Comparison of ENCODE assay signal across 21 cellular contexts in the genomic region with DNA sequence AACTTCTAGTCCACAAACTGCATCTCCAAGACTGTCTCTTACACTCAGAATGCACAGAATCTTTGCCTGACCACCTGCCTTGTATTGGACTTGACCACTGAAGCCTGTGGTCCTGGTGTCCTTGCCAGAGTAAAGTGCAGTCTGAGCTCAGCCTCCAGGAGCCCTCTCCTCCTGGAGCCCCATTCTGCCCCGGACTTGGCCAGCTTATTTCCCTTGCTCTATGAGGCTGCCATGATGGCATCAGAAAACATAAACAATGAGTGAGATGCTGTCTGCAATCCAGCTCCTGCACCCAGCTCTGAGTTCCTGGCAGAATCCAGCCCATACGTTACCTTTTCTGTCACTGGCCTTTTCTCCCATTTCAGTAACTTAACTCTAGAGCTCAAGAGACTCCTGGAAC.
DNase-seq lines count a peak whose midpoint lies in the region; ATAC-seq and TF ChIP-seq lines count a peak whose summit lies in the region.
"Had no signal": no experiment of that assay in that cellular context is flagged by ENCODE, and none has a peak within 500 bp of the region (broad histone marks: within the 10 kb centered on the region; RNA-seq: fewer than 3 reads in every experiment).

No MANE protein-coding gene starts in this region.

- no peak overlapping the region for H2BK5ac ChIP-seq in mesenchymal stem cell (ENCODE audit: low read depth, low read length, poor library complexity, severe bottlenecking)

- H3K36me3 ChIP-seq in MG63 = no peaks in the 10 kb centered on the region
- H3K36me3 ChIP-seq in adipocyte (ENCODE audit: control insufficient read depth, insufficient read depth, low read length, severe bottlenecking) = no peaks in the 10 kb centered on the region
- H3K36me3 ChIP-seq in mesenchymal stem cell (ENCODE audit: control insufficient read depth in 1 of 2, insufficient read depth in 2 of 2, low read depth in 1 of 2, low read length in 2 of 2) = no peaks in the 10 kb centered on the region
- no peaks in the 10 kb centered on the region for H3K36me3 ChIP-seq in subcutaneous abdominal adipose tissue (ENCODE audit: control insufficient read depth in 5 of 5, insufficient read depth in 5 of 5, low read length in 5 of 5)
- H3K36me3 ChIP-seq in upper lobe of right lung = no peaks in the 10 kb centered on the region

- no peaks in the 10 kb centered on the region for H3K79me1 ChIP-seq in mesenchymal stem cell (replicated peaks; ENCODE audit: low read length, poor library complexity, severe bottlenecking)

- H3K23ac ChIP-seq in mesenchymal stem cell (ENCODE audit: low read length in 2 of 2) = no peak overlapping the region

- H3K18ac ChIP-seq in mesenchymal stem cell (ENCODE audit: low read depth in 1 of 2, low read length in 2 of 2) = no peak overlapping the region

- no peak overlapping the region for H2AK5ac ChIP-seq in mesenchymal stem cell (ENCODE audit: low read length, severe bottlenecking)

- ATAC-seq in upper lobe of right lung = no peak
- ATAC-seq: Panc1 had no signal

- no peak overlapping the region for H4K8ac ChIP-seq in mesenchymal stem cell (ENCODE audit: low read length)

- peaks cover 11% of the 10 kb centered on the region for H3K4me1 Mint-ChIP-seq in endothelial cell (ENCODE audit: unreplicated experiment)
- H3K4me1 Mint-ChIP-seq: CD4-positive, CD25-positive, alpha-beta regulatory T cell had no signal

- H3K27ac ChIP-seq in mesenchymal stem cell (ENCODE audit: low read length, poor library complexity, severe bottlenecking) (no peak overlapping the region), subcutaneous abdominal adipose tissue (ENCODE audit: low read depth, low read length) (peak overlapping the region; percentile 61), upper lobe of right lung (no peak overlapping the region)
- H3K27ac ChIP-seq: GM23248, RWPE1 had no signal

- no peaks in the 10 kb centered on the region for H3K36me3 Mint-ChIP-seq in endothelial cell (ENCODE audit: low read depth, unreplicated experiment)
- H3K36me3 Mint-ChIP-seq: CD4-positive, CD25-positive, alpha-beta regulatory T cell had no signal

- H3K14ac ChIP-seq in mesenchymal stem cell (ENCODE audit: low read length in 2 of 2) = no peak overlapping the region

- TF ChIP-seq CTCF in endothelial cell (IDR thresholded peaks at IDR 0.05; ENCODE audit: unreplicated experiment) = no peak
- TF ChIP-seq CTCF in upper lobe of right lung (IDR thresholded peaks at IDR 0.05) = no peak

- intact Hi-C loops in upper lobe of right lung (cut with DNase I) = no loop called here

- WGBS in mesenchymal stem cell = 98% methylated on average over 2 of the region's 2 CpGs

- no peaks in the 10 kb centered on the region for H3K9me3 ChIP-seq in MG63
- H3K9me3 ChIP-seq in adipocyte (ENCODE audit: control insufficient read depth, low read length) = no peaks in the 10 kb centered on the region
- H3K9me3 ChIP-seq in mesenchymal stem cell (ENCODE audit: control insufficient read depth, low read length) = no peaks in the 10 kb centered on the region
- no peaks in the 10 kb centered on the region for H3K9me3 ChIP-seq in subcutaneous abdominal adipose tissue (ENCODE audit: control insufficient read depth in 5 of 5, low read length in 5 of 5)
- no peaks in the 10 kb centered on the region for H3K9me3 ChIP-seq in upper lobe of right lung

- H2BK12ac ChIP-seq in mesenchymal stem cell (ENCODE audit: low read length in 2 of 2) = no peak overlapping the region

- no peaks in the 10 kb centered on the region for H3K9me3 Mint-ChIP-seq in endothelial cell (ENCODE audit: unreplicated experiment)

- H2AFZ ChIP-seq in mesenchymal stem cell (ENCODE audit: low read depth, low read length) = no peak overlapping the region
- H2AFZ ChIP-seq: GM23248 had no signal

- peak; percentile 59 for DNase-seq in MG63
- DNase-seq in adipocyte (ENCODE audit: low read depth) = no peak
- no peak for DNase-seq in mesenchymal stem cell
- DNase-seq in endothelial cell (ENCODE audit: low spot score) = no peak
- no peak for DNase-seq in NCI-H524 treated with DMSO at 0.1 percent for 48 hours (lab: John Stamatoyannopoulos, UW)
- no peak for DNase-seq in upper lobe of right lung
- no peak for DNase-seq in NCI-H510A (lab: John Stamatoyannopoulos, UW)
- DNase-seq: 8988T; CD4-positive, CD25-positive, alpha-beta regulatory T cell; H7; NCI-H1092 treated with DMSO at 0.1 percent for 48 hours; NCI-H1436; NCI-H187; NCI-H2081 treated with DMSO at 0.1 percent for 48 hours; NCI-H2171 treated with DMSO at 0.1 percent for 48 hours; NCI-H69; SHP77 had no signal

- peaks cover 41% of the 10 kb centered on the region for H3K4me1 ChIP-seq in adipocyte (ENCODE audit: control insufficient read depth, insufficient read depth, low read length)
- no peaks in the 10 kb centered on the region for H3K4me1 ChIP-seq in mesenchymal stem cell (ENCODE audit: control insufficient read depth, insufficient read depth, low read depth, low read length)
- H3K4me1 ChIP-seq in subcutaneous abdominal adipose tissue (ENCODE audit: control insufficient read depth in 5 of 5, insufficient read depth in 5 of 5, low read length in 5 of 5) = peaks cover 9 to 50% (median 32%) of the 10 kb centered on the region in 5 donors
- peaks cover 5% of the 10 kb centered on the region for H3K4me1 ChIP-seq in upper lobe of right lung

- no peak overlapping the region for H4K91ac ChIP-seq in mesenchymal stem cell (ENCODE audit: low read length)

- H3K27me3 Mint-ChIP-seq in endothelial cell (ENCODE audit: unreplicated experiment) = peaks cover 7% of the 10 kb centered on the region

- H3K27me3 ChIP-seq in MG63 = no peaks in the 10 kb centered on the region
- peaks cover 6% of the 10 kb centered on the region for H3K27me3 ChIP-seq in adipocyte (replicated peaks; ENCODE audit: control insufficient read depth, insufficient read depth, low read length)
- H3K27me3 ChIP-seq in mesenchymal stem cell (ENCODE audit: control insufficient read depth in 1 of 2, insufficient read depth in 1 of 2, low read length in 2 of 2) = peaks cover 7 to 8% of the 10 kb centered on the region in 2 experiments
- no peaks in the 10 kb centered on the region for H3K27me3 ChIP-seq in subcutaneous abdominal adipose tissue (ENCODE audit: control insufficient read depth in 5 of 5, insufficient read depth in 4 of 5, low read length in 5 of 5)
- H3K27me3 ChIP-seq in upper lobe of right lung = no peaks in the 10 kb centered on the region

- H3K9ac ChIP-seq in adipocyte (ENCODE audit: low read length) = peak overlapping the region; percentile 20
- peak overlapping the region; percentile 22 for H3K9ac ChIP-seq in mesenchymal stem cell (ENCODE audit: low read length)
- peak overlapping the region in 2 of 5 donors; percentile 8 to 36 for H3K9ac ChIP-seq in subcutaneous abdominal adipose tissue (ENCODE audit: low read length in 5 of 5)
- H3K9ac ChIP-seq: GM23248 had no signal

- H3K4me2 ChIP-seq in mesenchymal stem cell (ENCODE audit: low read length, poor library complexity, severe bottlenecking) = no peak overlapping the region

- H3K4me3 ChIP-seq in MG63 (no peak overlapping the region), adipocyte (ENCODE audit: low read length) (no peak overlapping the region), mesenchymal stem cell (ENCODE audit: insufficient read depth in 1 of 2, low read depth in 1 of 2, low read length in 2 of 2) (no peak overlapping the region), subcutaneous abdominal adipose tissue (ENCODE audit: low read depth in 1 of 5, low read length in 5 of 5) (no peak overlapping the region), upper lobe of right lung (no peak overlapping the region)
- H3K4me3 ChIP-seq: GM23248 had no signal

- H3K4me3 Mint-ChIP-seq in endothelial cell (ENCODE audit: unreplicated experiment) = no peak overlapping the region
- H3K4me3 Mint-ChIP-seq: CD4-positive, CD25-positive, alpha-beta regulatory T cell had no signal

- H3K27ac Mint-ChIP-seq in endothelial cell (ENCODE audit: unreplicated experiment) = no peak overlapping the region
- H3K27ac Mint-ChIP-seq: CD4-positive, CD25-positive, alpha-beta regulatory T cell had no signal

- no peak overlapping the region for H3K4ac ChIP-seq in mesenchymal stem cell (ENCODE audit: low read depth in 1 of 2, low read length in 2 of 2)

- no peak overlapping the region for H2BK120ac ChIP-seq in mesenchymal stem cell (ENCODE audit: low read depth, low read length)

- H2BK15ac ChIP-seq in mesenchymal stem cell (ENCODE audit: low read depth, poor library complexity, severe bottlenecking) = no peak overlapping the region
